ENCODE assay signal across 1 cellular context in genomic region chr13:111153279-111153976, GRCh38.
TF ChIP-seq lines count a peak whose summit lies in the region.

No MANE protein-coding gene starts in this region.

TF ChIP-seq in HepG2, 621 proteins besides CTCF, POLR2A, EP300 and RAD21 (continued from another document and continues in another):
- TF ChIP-seq TRIM22 (IDR thresholded peaks at IDR 0.05): no peak
- peak; percentile 90; the same call in 1 of the 2 replicates for TF ChIP-seq ZSCAN31 (CRISPR knock-in tag; IDR thresholded peaks at IDR 0.05; ENCODE audit: low read depth)
- no peak for TF ChIP-seq SIX1 (CRISPR knock-in tag; IDR thresholded peaks at IDR 0.05; ENCODE audit: borderline replicate concordance)
- TF ChIP-seq ZNF230 (CRISPR knock-in tag; IDR thresholded peaks at IDR 0.05): no peak
- TF ChIP-seq ARID3A (IDR thresholded peaks at IDR 0.05; ENCODE audit: low read depth, low read length): no peak
- TF ChIP-seq ASH2L (IDR thresholded peaks at IDR 0.05; ENCODE audit: insufficient read length, low read depth, low read length): peak; percentile 94
- TF ChIP-seq ZBTB39 (CRISPR knock-in tag; IDR thresholded peaks at IDR 0.05): peak; percentile 33; the same call in 1 of the 2 replicates
- no peak for TF ChIP-seq NAIF1 (CRISPR knock-in tag; IDR thresholded peaks at IDR 0.05; ENCODE audit: borderline replicate concordance)
- peak; percentile 9; the same call in 1 of the 2 replicates for TF ChIP-seq KDM4B (CRISPR knock-in tag; IDR thresholded peaks at IDR 0.05)
- no peak for TF ChIP-seq HMGA1 (CRISPR knock-in tag; conservative IDR thresholded peaks at IDR 0.05)
- peak; percentile 58; the same call in 1 of the 2 replicates for TF ChIP-seq IRF9 (CRISPR knock-in tag; IDR thresholded peaks at IDR 0.05; ENCODE audit: borderline replicate concordance)
- 0 out of 2 replicates have a peak, but pooled peaks have one; percentile 52 for TF ChIP-seq ZNF383 (CRISPR knock-in tag; IDR thresholded peaks at IDR 0.05; ENCODE audit: borderline replicate concordance)
- TF ChIP-seq ZNF318 (CRISPR knock-in tag; IDR thresholded peaks at IDR 0.05): no peak; the same call in 1 of the 2 replicates
- no peak for TF ChIP-seq FLYWCH1 (CRISPR knock-in tag; IDR thresholded peaks at IDR 0.05)
- no peak for TF ChIP-seq ZNF333 (CRISPR knock-in tag; IDR thresholded peaks at IDR 0.05; ENCODE audit: borderline replicate concordance)
- TF ChIP-seq MBNL3 (CRISPR knock-in tag; conservative IDR thresholded peaks at IDR 0.05): no peak
- peak; percentile 92 for TF ChIP-seq HNF1B (CRISPR knock-in tag; IDR thresholded peaks at IDR 0.05)
- TF ChIP-seq ZNF558 (CRISPR knock-in tag; IDR thresholded peaks at IDR 0.05; ENCODE audit: borderline replicate concordance): 0 out of 2 replicates have a peak, but pooled peaks have one; percentile 67
- no peak for TF ChIP-seq LBX2 (CRISPR knock-in tag; IDR thresholded peaks at IDR 0.05; ENCODE audit: borderline replicate concordance)
- peak; percentile 86 for TF ChIP-seq ZSCAN9 (CRISPR knock-in tag; IDR thresholded peaks at IDR 0.05; ENCODE audit: borderline replicate concordance)
- peak; percentile 7; the same call in 1 of the 2 replicates for TF ChIP-seq TMF1 (CRISPR knock-in tag; IDR thresholded peaks at IDR 0.05; ENCODE audit: low read depth)
- TF ChIP-seq HIVEP1 (CRISPR knock-in tag; IDR thresholded peaks at IDR 0.05): peak; percentile 25; the same call in 1 of the 2 replicates
- peak; percentile 62 for TF ChIP-seq DBP (CRISPR knock-in tag; IDR thresholded peaks at IDR 0.05; ENCODE audit: not compliant biosample characterization)
- no peak for TF ChIP-seq U2AF2 (IDR thresholded peaks at IDR 0.05; ENCODE audit: low read depth, low read length)
- TF ChIP-seq DRAP1 (CRISPR knock-in tag; IDR thresholded peaks at IDR 0.05): peak; percentile 19; the same call in 1 of the 2 replicates
- no peak for TF ChIP-seq ZNF891 (CRISPR knock-in tag; IDR thresholded peaks at IDR 0.05)
- TF ChIP-seq KLF16 (CRISPR knock-in tag; IDR thresholded peaks at IDR 0.05): peak in 1 of 2 experiments; percentile 51; a peak in 1 of 4 replicates
- peak; percentile 67 for TF ChIP-seq SP2 (CRISPR knock-in tag; IDR thresholded peaks at IDR 0.05)
- no peak for TF ChIP-seq ZNF10 (CRISPR knock-in tag; IDR thresholded peaks at IDR 0.05; ENCODE audit: borderline replicate concordance, low read depth)
- no peak for TF ChIP-seq PAF1 (CRISPR knock-in tag; IDR thresholded peaks at IDR 0.05)
- peak; percentile 95 for TF ChIP-seq ARID4A (CRISPR knock-in tag; IDR thresholded peaks at IDR 0.05; ENCODE audit: borderline replicate concordance)
- TF ChIP-seq GTF2F1 (IDR thresholded peaks at IDR 0.05; ENCODE audit: low read length): no peak
- TF ChIP-seq FOXP1 (IDR thresholded peaks at IDR 0.05): no peak
- TF ChIP-seq FOXP1 (CRISPR knock-in tag; IDR thresholded peaks at IDR 0.05): 0 out of 2 replicates have a peak, but pooled peaks have one; percentile 15
- no peak for TF ChIP-seq CEBPB (IDR thresholded peaks at IDR 0.05; ENCODE audit: borderline replicate concordance, low read depth, low read length)
- TF ChIP-seq ZNF460 (CRISPR knock-in tag; IDR thresholded peaks at IDR 0.05; ENCODE audit: borderline replicate concordance): no peak
